In the genomic region with DNA sequence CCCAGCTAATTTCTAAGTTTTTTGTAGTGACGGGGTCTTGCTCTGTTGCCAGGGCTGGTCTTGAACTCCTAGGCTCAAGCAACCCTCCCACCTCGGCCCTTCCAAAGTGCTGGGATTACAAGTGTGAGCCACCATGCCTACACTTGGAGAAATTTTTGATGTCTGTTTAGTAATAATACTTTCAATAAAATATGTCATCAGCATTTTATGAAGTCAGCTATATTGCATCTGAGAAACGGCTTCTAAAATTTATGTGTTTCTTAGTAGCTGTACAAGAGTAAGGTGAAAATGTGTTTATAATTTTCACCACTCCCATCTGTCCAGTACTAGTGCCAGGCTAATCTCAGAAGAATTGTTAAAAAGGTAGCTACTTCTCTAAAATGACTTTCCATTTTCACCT, we compare ENCODE assay signal across 34 cellular contexts. TPM values are rescaled to one million over a fixed set of nuclear protein-coding genes. Genes with fewer than 3 reads are reported as not detected.
"Had no signal": no experiment of that assay in that cellular context is flagged by ENCODE, and none has a peak within 500 bp of the region (broad histone marks: within the 10 kb centered on the region; RNA-seq: fewer than 3 reads in every experiment).

No MANE protein-coding gene starts in this region.

- H3K9me3 ChIP-seq: ascending aorta had no signal

- FAIRE-seq: bronchial epithelial cell, TTC549 had no signal

- DNase-seq: activated CD4-positive, alpha-beta memory T cell treated with anti-CD3 and anti-CD28 coated beads, Interleukin-2, amount 10 ng/mL, durations not matched to agents 7 days and 5 days; activated CD4-positive, alpha-beta T cell treated with anti-CD3 and anti-CD28 coated beads for 1 hour; activated CD4-positive, alpha-beta T cell treated with anti-CD3 and anti-CD28 coated beads for 36 hours; activated CD4-positive, alpha-beta T cell treated with anti-CD3 and anti-CD28 coated beads for 48 hours; activated CD4-positive, alpha-beta T cell treated with anti-CD3 and anti-CD28 coated beads, Interleukin-2, amount 10 ng/mL, durations not matched to agents 7 days and 5 days; activated CD4-positive, alpha-beta T cell treated with anti-CD3 and anti-CD28 coated beads, Interleukin-2, amount 50 U/mL, for 48 hours; activated CD4-positive, CD25-positive, alpha-beta regulatory T cell; activated CD8-positive, alpha-beta memory T cell treated with anti-CD3 and anti-CD28 coated beads for 24 hours; activated CD8-positive, alpha-beta memory T cell treated with anti-CD3 and anti-CD28 coated beads, Interleukin-2, amount 10 ng/mL, durations not matched to agents 7 days and 5 days; activated CD8-positive, alpha-beta memory T cell treated with anti-CD3 and anti-CD28 coated beads, Interleukin-2, amount 50 U/mL, for 48 hours; activated CD8-positive, alpha-beta T cell treated with anti-CD3 and anti-CD28 coated beads, Interleukin-2, amount 10 ng/mL, durations not matched to agents 7 days and 5 days; activated effector memory CD4-positive, alpha-beta T cell treated with Interleukin-2 at 50 U/mL for 16 hours; activated gamma-delta T cell; activated naive CD4-positive, alpha-beta T cell treated with anti-CD3 and anti-CD28 coated beads, Interleukin-2, amount 10 ng/mL, durations not matched to agents 7 days and 5 days; activated naive CD4-positive, alpha-beta T cell treated with Interleukin-2 at 50 U/mL for 16 hours; activated naive CD8-positive, alpha-beta T cell treated with anti-CD3 and anti-CD28 coated beads, Interleukin-2, amount 10 ng/mL, durations not matched to agents 7 days and 5 days; activated naive CD8-positive, alpha-beta T cell treated with anti-CD3 and anti-CD28 coated beads, Interleukin-2, amount 50 U/mL, for 24 hours; activated T-cell treated with anti-CD3 and anti-CD28 coated beads, Interleukin-2, amount 50 U/mL, for 24 hours; activated T-cell treated with anti-CD3 and anti-CD28 coated beads, Interleukin-2, amount 50 U/mL, for 48 hours; amygdala; anterior cingulate cortex; caudate nucleus; cerebellar nuclear complex; T-helper 1 cell; T-helper 2 cell; T-helper 9 cell; WERI-Rb-1 had no signal

- H3K27ac ChIP-seq: ascending aorta, cardiac muscle cell, WERI-Rb-1 had no signal

- H3K36me3 ChIP-seq: ascending aorta, cardiac muscle cell, WERI-Rb-1 had no signal

- H3K4me3 ChIP-seq: ascending aorta, cardiac muscle cell had no signal

- ATAC-seq: activated CD4-positive, alpha-beta T cell treated with anti-CD3 and anti-CD28 coated beads for 36 hours; activated CD4-positive, CD25-positive, alpha-beta regulatory T cell treated with anti-CD3 and anti-CD28 coated beads, Interleukin-2, amount 50 U/mL, for 24 hours; activated CD8-positive, alpha-beta memory T cell treated with anti-CD3 and anti-CD28 coated beads, Interleukin-2, amount 10 ng/mL, durations not matched to agents 7 days and 5 days; activated CD8-positive, alpha-beta T cell treated with anti-CD3 and anti-CD28 coated beads, Interleukin-2, amount 10 ng/mL, durations not matched to agents 7 days and 5 days; activated naive CD8-positive, alpha-beta T cell treated with anti-CD3 and anti-CD28 coated beads, Interleukin-2, amount 50 U/mL, for 24 hours; WTC11 had no signal

- H3K27me3 ChIP-seq: ascending aorta, cardiac muscle cell had no signal

RNA-seq across cellular contexts. Expression of a gene that starts 46.8 kb away (rescaled TPM):
- total RNA-seq: activated CD4-positive, alpha-beta memory T cell treated with anti-CD3 and anti-CD28 coated beads, Interleukin-2, amount 10 ng/mL, durations not matched to agents 7 days and 5 days; activated CD4-positive, alpha-beta T cell treated with anti-CD3 and anti-CD28 coated beads for 36 hours; activated CD4-positive, alpha-beta T cell treated with anti-CD3 and anti-CD28 coated beads, Interleukin-2, amount 10 ng/mL, durations not matched to agents 7 days and 5 days; activated CD8-positive, alpha-beta memory T cell treated with anti-CD3 and anti-CD28 coated beads, Interleukin-2, amount 10 ng/mL, durations not matched to agents 7 days and 5 days; activated CD8-positive, alpha-beta T cell treated with anti-CD3 and anti-CD28 coated beads, Interleukin-2, amount 10 ng/mL, durations not matched to agents 7 days and 5 days; activated naive CD8-positive, alpha-beta T cell treated with anti-CD3 and anti-CD28 coated beads, Interleukin-2, amount 10 ng/mL, durations not matched to agents 7 days and 5 days; activated T-helper 2 cell treated with anti-CD3 and anti-CD28 coated beads, Interferon-gamma antibody, Interleukin-2, Interleukin-4, amounts not matched to agents 10 μg/mL and 5 μg/mL and 100 μg/mL, durations not matched to agents 14 hours and 24 hours and 36 hours had no signal
